Comparison of ENCODE assay signal across 22 cellular contexts in the genomic region with DNA sequence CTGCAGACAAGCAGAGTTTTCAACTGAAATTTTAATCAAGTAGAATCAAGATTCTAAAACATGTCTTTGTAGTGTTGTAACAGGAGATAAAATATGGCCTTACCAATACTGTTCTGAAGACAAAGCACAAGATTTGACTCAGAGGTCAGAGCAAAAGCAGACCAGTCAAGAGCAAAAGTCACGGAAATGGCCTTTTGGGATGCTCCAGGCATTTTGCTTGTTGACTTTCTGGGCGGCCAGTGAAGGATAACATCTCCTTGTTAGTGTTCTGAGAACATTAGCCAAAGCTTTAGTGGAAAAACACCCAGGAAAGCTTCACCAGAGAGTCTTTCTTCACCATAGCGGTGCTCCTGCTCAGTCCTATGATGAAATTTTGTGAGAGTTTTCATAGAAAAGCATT.
DNase-seq lines count a peak whose midpoint lies in the region; ATAC-seq, FAIRE-seq and TF ChIP-seq lines count a peak whose summit lies in the region.
"Had no signal": no experiment of that assay in that cellular context is flagged by ENCODE, and none has a peak within 500 bp of the region (broad histone marks: within the 10 kb centered on the region; RNA-seq: fewer than 3 reads in every experiment).

No MANE protein-coding gene starts in this region.

- no peaks in the 10 kb centered on the region for H3K9me2 ChIP-seq in GM23338 (ENCODE audit: insufficient read depth)
- no peaks in the 10 kb centered on the region for H3K9me2 ChIP-seq in OCI-LY1 (ENCODE audit: low read depth, low read length)

- no peak overlapping the region for H3K18ac ChIP-seq in H1 (ENCODE audit: extremely low read depth, low read length)

- no peak overlapping the region for H3K4me3 Mint-ChIP-seq in GM23338
- H3K4me3 Mint-ChIP-seq in CD8-positive, alpha-beta T cell = no peak overlapping the region
- no peak overlapping the region for H3K4me3 Mint-ChIP-seq in stimulated activated naive CD8-positive, alpha-beta T cell treated with anti-CD3 and anti-CD28 coated beads, Interleukin-15, amount 100 ng/mL, for 72 hours
- H3K4me3 Mint-ChIP-seq: CD4-positive, CD25-positive, alpha-beta regulatory T cell had no signal

- 69% methylated on average over 3 of the region's 3 CpGs; no CpG with 5 or more reads in 1 of the 2 experiments for WGBS in H1 (ENCODE audit: extremely low coverage in 1 of 2, insufficient coverage in 1 of 2, insufficient read length in 1 of 2, insufficient replicate concordance in 2 of 2, low coverage in 1 of 2, low lambda C conversion rate in 2 of 2, missing lambda C conversion rate in 1 of 2), 2 experiments

- no peak overlapping the region for H3K4ac ChIP-seq in H1 (replicated peaks; ENCODE audit: insufficient read length, low read depth, low read length)

- H3K9ac ChIP-seq in OCI-LY1 (ENCODE audit: low read length) (no peak overlapping the region), H1 (replicated peaks in 1 of 4; ENCODE audit: extremely low read depth in 1 of 4, low read depth in 3 of 4, low read length in 3 of 4) (no peak overlapping the region)

- H3K14ac ChIP-seq in H1 (ENCODE audit: insufficient read length) = no peak overlapping the region

- H4K8ac ChIP-seq in H1 (ENCODE audit: extremely low read depth, insufficient read depth, low read length) = no peak overlapping the region

- no peak for FAIRE-seq in H1 (lab: Jason Lieb, UNC)
- FAIRE-seq: GM12891 had no signal

- H3K4me2 ChIP-seq in GM23338 (no peak overlapping the region), OCI-LY1 (ENCODE audit: low read length) (no peak overlapping the region), H1 (ENCODE audit: insufficient read depth in 1 of 2, low read depth in 2 of 2, low read length in 2 of 2) (no peak overlapping the region)

- H2BK15ac ChIP-seq in H1 (ENCODE audit: low read length) = no peak overlapping the region

- H3K9me3 ChIP-seq in OCI-LY1 (ENCODE audit: low read length) (peaks cover 3% of the 10 kb centered on the region; the same call in 1 of the 2 replicates), H1 (ENCODE audit: insufficient read depth in 2 of 2, low read depth in 1 of 2, low read length in 1 of 2) (peaks cover 4 to 10% of the 10 kb centered on the region in 2 experiments; a peak in 3 of 4 replicates)
- no peaks in the 10 kb centered on the region for H3K9me3 ChIP-seq in CD8-positive, alpha-beta T cell (ENCODE audit: low read length)

- H3K36me3 ChIP-seq in GM23338 (ENCODE audit: insufficient read depth) (no peaks in the 10 kb centered on the region), OCI-LY1 (ENCODE audit: insufficient read depth, low read length) (no peaks in the 10 kb centered on the region), H1 (ENCODE audit: control insufficient read depth in 2 of 4, insufficient read depth in 4 of 4, low read length in 3 of 4) (no peaks in the 10 kb centered on the region)
- H3K36me3 ChIP-seq in CD8-positive, alpha-beta T cell (ENCODE audit: insufficient read depth, low read length) = no peaks in the 10 kb centered on the region

- POLR2A ChIA-PET in H1 (lab: Charles Lee; ENCODE audit: partially characterized antibody) = no interaction called here
- POLR2A ChIA-PET in CD8-positive, alpha-beta T cell (lab: Charles Lee) = no interaction called here

- no peak overlapping the region for H4K5ac ChIP-seq in H1 (ENCODE audit: insufficient read length, low read depth, low read length)

- intact Hi-C loops in sciatic nerve (cut with DNase I) = loop anchor here (2.0 kb wide), 1 partner anchor 1413 kb away; no protein-coding TSS in a partner anchor
- intact Hi-C loops in CD8-positive, alpha-beta T cell (cut with DNase I, micrococcal nuclease) = no loop called here

- ATAC-seq in GM23338 (no peak), sciatic nerve (peak; percentile 90)
- no peak for ATAC-seq in CD8-positive, alpha-beta T cell
- ATAC-seq in stimulated activated naive CD8-positive, alpha-beta T cell treated with anti-CD3 and anti-CD28 coated beads, Interleukin-15, amount 100 ng/mL, for 72 hours = no peak
- ATAC-seq: SK-N-SH treated with all-trans-retinoic acid at 6 μM for 48 hours had no signal

- no peak for TF ChIP-seq RAD21 in H1 (IDR thresholded peaks at IDR 0.05 in 1 of 2, conservative IDR thresholded peaks at IDR 0.05 in 1 of 2; ENCODE audit: low read depth in 2 of 2, low read length in 2 of 2)

- H2AFZ ChIP-seq in GM23338 (0 out of 2 replicates have a peak overlapping the region, but pooled peaks have one; percentile 40), OCI-LY1 (ENCODE audit: low read length) (peak overlapping the region; percentile 66; the same call in 1 of the 2 replicates), H1 (ENCODE audit: low read length) (peak overlapping the region; percentile 70; the same call in 1 of the 2 replicates)

- no peak overlapping the region for H4K91ac ChIP-seq in H1 (replicated peaks; ENCODE audit: insufficient read length, low read length)

- H3F3A ChIP-seq in GM23338 (replicated peaks; ENCODE audit: low read depth) = no peaks in the 10 kb centered on the region
- no peaks in the 10 kb centered on the region for H3F3A ChIP-seq in OCI-LY1 (ENCODE audit: insufficient read depth, low read length)

- H3K79me1 ChIP-seq in H1 (ENCODE audit: low read depth, low read length) = no peaks in the 10 kb centered on the region

- no peak overlapping the region for H2BK120ac ChIP-seq in H1 (replicated peaks; ENCODE audit: low read depth, low read length)

- H3K27ac ChIP-seq in GM23338 (ENCODE audit: low read depth) (no peak overlapping the region), OCI-LY1 (ENCODE audit: low read depth, low read length, poor library complexity, severe bottlenecking) (no peak overlapping the region), H1 (ENCODE audit: low read depth, low read length) (no peak overlapping the region)
- H3K27ac ChIP-seq in CD8-positive, alpha-beta T cell (ENCODE audit: low read depth, low read length) = no peak overlapping the region

- H3K56ac ChIP-seq in H1 (replicated peaks; ENCODE audit: insufficient read length, low read depth, low read length) = no peak overlapping the region

- TF ChIP-seq POLR2A in H1 (IDR thresholded peaks at IDR 0.05; ENCODE audit: control extremely low read depth in 1 of 2, low read depth in 2 of 2, low read length in 2 of 2) = no peak

- no peak overlapping the region for H3K23ac ChIP-seq in H1 (ENCODE audit: insufficient read length)

- H3K36me3 Mint-ChIP-seq in GM23338 (ENCODE audit: low read depth) = peaks cover 19% of the 10 kb centered on the region
- H3K36me3 Mint-ChIP-seq in CD8-positive, alpha-beta T cell = no peaks in the 10 kb centered on the region
- H3K36me3 Mint-ChIP-seq: CD4-positive, CD25-positive, alpha-beta regulatory T cell had no signal

- no peak overlapping the region for H3K27ac Mint-ChIP-seq in GM23338
- no peak overlapping the region for H3K27ac Mint-ChIP-seq in CD8-positive, alpha-beta T cell
- no peak overlapping the region for H3K27ac Mint-ChIP-seq in stimulated activated naive CD8-positive, alpha-beta T cell treated with anti-CD3 and anti-CD28 coated beads, Interleukin-15, amount 100 ng/mL, for 72 hours
- H3K27ac Mint-ChIP-seq: CD4-positive, CD25-positive, alpha-beta regulatory T cell had no signal

- H3K27me3 ChIP-seq in GM23338 (ENCODE audit: insufficient read depth) = no peaks in the 10 kb centered on the region
- no peaks in the 10 kb centered on the region for H3K27me3 ChIP-seq in OCI-LY1 (ENCODE audit: insufficient read depth, low read length)
- no peaks in the 10 kb centered on the region for H3K27me3 ChIP-seq in H1 (replicated peaks in 1 of 4; ENCODE audit: control insufficient read depth in 3 of 4, extremely low read depth in 1 of 4, insufficient read depth in 3 of 4, low read length in 3 of 4)
- no peaks in the 10 kb centered on the region for H3K27me3 ChIP-seq in CD8-positive, alpha-beta T cell (ENCODE audit: insufficient read depth, low read length)

- H3K27me3 Mint-ChIP-seq in GM23338 (ENCODE audit: insufficient read depth, low read depth, poor library complexity) = no peaks in the 10 kb centered on the region
- peaks cover 9% of the 10 kb centered on the region for H3K27me3 Mint-ChIP-seq in CD8-positive, alpha-beta T cell (ENCODE audit: low read depth)
- peaks cover 8% of the 10 kb centered on the region for H3K27me3 Mint-ChIP-seq in stimulated activated naive CD8-positive, alpha-beta T cell treated with anti-CD3 and anti-CD28 coated beads, Interleukin-15, amount 100 ng/mL, for 72 hours
- H3K27me3 Mint-ChIP-seq: CD4-positive, CD25-positive, alpha-beta regulatory T cell had no signal

- DNase-seq in GM23338 (ENCODE audit: low spot score) = no peak
- no peak for DNase-seq in H1 (ENCODE audit: low read depth in 1 of 2, low spot score in 2 of 2)
- no peak for DNase-seq in sciatic nerve (ENCODE audit: low spot score)
- no peak for DNase-seq in NCI-H1436 treated with DMSO at 0.1 percent for 48 hours (lab: John Stamatoyannopoulos, UW)
- no peak for DNase-seq in CD8-positive, alpha-beta T cell
- DNase-seq in stimulated activated naive CD8-positive, alpha-beta T cell treated with anti-CD3 and anti-CD28 coated beads, Interleukin-15, amount 100 ng/mL, for 72 hours = no peak
- DNase-seq: CD4-positive, CD25-positive, alpha-beta regulatory T cell; COR-L47; Kasumi-1; NCI-H1092; NCI-H146; NCI-H2029; NCI-H2171; NCI-H345; NCI-H524 treated with DMSO at 0.1 percent for 48 hours; NCI-H82; RPMI8226; SHP77; T-helper 1 cell had no signal

- H3K4me1 ChIP-seq in GM23338 (ENCODE audit: insufficient read depth) (no peaks in the 10 kb centered on the region), OCI-LY1 (ENCODE audit: insufficient read depth, low read length, severe bottlenecking) (peaks cover 22% of the 10 kb centered on the region), H1 (replicated peaks in 1 of 4; ENCODE audit: control insufficient read depth in 3 of 4, insufficient read depth in 4 of 4, low read length in 3 of 4) (no peaks in the 10 kb centered on the region)
- no peaks in the 10 kb centered on the region for H3K4me1 ChIP-seq in CD8-positive, alpha-beta T cell (ENCODE audit: insufficient read depth, low read length)

- H2BK20ac ChIP-seq in H1 (ENCODE audit: low read length) = no peak overlapping the region

- no peak overlapping the region for H2AK5ac ChIP-seq in H1 (ENCODE audit: low read depth, low read length)

- no peak overlapping the region for H3K4me3 ChIP-seq in GM23338
- H3K4me3 ChIP-seq in OCI-LY1 (ENCODE audit: low read depth, low read length, poor library complexity, severe bottlenecking) = no peak overlapping the region
- no peak overlapping the region for H3K4me3 ChIP-seq in H1 (ENCODE audit: extremely low read depth in 1 of 4, insufficient read depth in 2 of 4, low read depth in 3 of 4, low read length in 4 of 4)
- H3K4me3 ChIP-seq in CD8-positive, alpha-beta T cell (ENCODE audit: low read depth, low read length) = no peak overlapping the region

- no peaks in the 10 kb centered on the region for H3K4me1 Mint-ChIP-seq in GM23338
- no peaks in the 10 kb centered on the region for H3K4me1 Mint-ChIP-seq in CD8-positive, alpha-beta T cell (ENCODE audit: low read depth)
- H3K4me1 Mint-ChIP-seq in stimulated activated naive CD8-positive, alpha-beta T cell treated with anti-CD3 and anti-CD28 coated beads, Interleukin-15, amount 100 ng/mL, for 72 hours = no peaks in the 10 kb centered on the region
- H3K4me1 Mint-ChIP-seq: CD4-positive, CD25-positive, alpha-beta regulatory T cell had no signal

- CTCF ChIA-PET in H1 (lab: Charles Lee; ENCODE audit: partially characterized antibody) = interaction anchor here (0.8 to 5.8 kb wide), 7 partner anchors 10 to 1413 kb away, joined by 3 to 62 read pairs (median 4); no protein-coding TSS in a partner anchor
- CTCF ChIA-PET in CD8-positive, alpha-beta T cell (lab: Charles Lee) = interaction anchor here (0.5 kb wide), 1 partner anchor 603 kb away, joined by 3 read pairs; no protein-coding TSS in a partner anchor

- H2BK12ac ChIP-seq in H1 (ENCODE audit: low read depth, low read length) = no peak overlapping the region

- H3K23me2 ChIP-seq in H1 (ENCODE audit: low read depth, low read length) = no peaks in the 10 kb centered on the region

- H4K20me1 ChIP-seq in GM23338 (replicated peaks; ENCODE audit: insufficient read depth) = no peaks in the 10 kb centered on the region
- H4K20me1 ChIP-seq in OCI-LY1 (ENCODE audit: insufficient read depth, low read length) = no peaks in the 10 kb centered on the region
- no peaks in the 10 kb centered on the region for H4K20me1 ChIP-seq in H1 (replicated peaks in 1 of 2; ENCODE audit: control insufficient read depth in 1 of 2, insufficient read depth in 2 of 2, low read length in 2 of 2)

- TF ChIP-seq CTCF in GM23338 (conservative IDR thresholded peaks at IDR 0.05; ENCODE audit: low read depth in 2 of 2) = no peak
- TF ChIP-seq CTCF in OCI-LY1 (IDR thresholded peaks at IDR 0.05; ENCODE audit: low read length) = no peak
- no peak for TF ChIP-seq CTCF in H1 (IDR thresholded peaks at IDR 0.05; ENCODE audit: control extremely low read depth in 1 of 3, insufficient read depth in 1 of 3, low read depth in 1 of 3, low read length in 3 of 3)
- TF ChIP-seq CTCF in CD8-positive, alpha-beta T cell (IDR thresholded peaks at IDR 0.05) = no peak

- H3K9me3 Mint-ChIP-seq in GM23338 = peaks cover 22% of the 10 kb centered on the region
- H3K9me3 Mint-ChIP-seq in CD8-positive, alpha-beta T cell = no peaks in the 10 kb centered on the region
- no peaks in the 10 kb centered on the region for H3K9me3 Mint-ChIP-seq in stimulated activated naive CD8-positive, alpha-beta T cell treated with anti-CD3 and anti-CD28 coated beads, Interleukin-15, amount 100 ng/mL, for 72 hours
- H3K9me3 Mint-ChIP-seq: CD4-positive, CD25-positive, alpha-beta regulatory T cell had no signal

- H3K79me2 ChIP-seq in GM23338 (replicated peaks; ENCODE audit: insufficient read depth) (no peaks in the 10 kb centered on the region), OCI-LY1 (ENCODE audit: insufficient read depth, low read length) (no peaks in the 10 kb centered on the region), H1 (ENCODE audit: control insufficient read depth in 1 of 2, insufficient read depth in 2 of 2, low read length in 2 of 2) (no peaks in the 10 kb centered on the region)

- H2BK5ac ChIP-seq in H1 (ENCODE audit: low read depth, low read length) = no peak overlapping the region

- no peak for TF ChIP-seq EP300 in H1 (IDR thresholded peaks at IDR 0.05; ENCODE audit: borderline replicate concordance in 1 of 2, low read depth in 2 of 2, low read length in 2 of 2)
